In the genomic region with DNA sequence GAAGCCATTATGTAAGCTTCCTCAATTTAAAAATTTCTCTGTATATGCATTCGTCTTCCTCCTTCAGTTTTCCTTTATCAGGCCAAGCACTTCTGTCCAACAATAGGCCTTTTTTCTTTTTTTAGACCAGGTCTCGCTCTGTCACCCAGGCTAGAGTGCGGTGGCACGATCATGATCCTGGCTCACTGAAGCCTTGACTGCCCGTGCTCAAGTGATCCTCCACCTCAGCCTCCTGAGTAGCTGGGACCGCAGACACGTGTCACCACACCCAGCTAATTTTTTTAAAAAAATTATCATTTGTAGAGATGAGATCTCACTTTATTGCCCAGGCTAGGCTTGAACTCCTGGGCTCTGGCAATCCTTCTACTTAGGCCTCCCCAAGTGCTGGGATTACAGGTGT, we compare ENCODE assay signal across 13 cellular contexts. TPM values are rescaled to one million over a fixed set of nuclear protein-coding genes. Genes with fewer than 3 reads are reported as not detected.
DNase-seq lines count a peak whose midpoint lies in the region; ATAC-seq, FAIRE-seq and TF ChIP-seq lines count a peak whose summit lies in the region.
"Had no signal": no experiment of that assay in that cellular context is flagged by ENCODE, and none has a peak within 500 bp of the region (broad histone marks: within the 10 kb centered on the region; RNA-seq: fewer than 3 reads in every experiment).

No MANE protein-coding gene starts in this region.

- peak overlapping the region in 2 of 3 donors; percentile 27 to 38 for H3K27ac Mint-ChIP-seq in CD4-positive, CD25-positive, alpha-beta regulatory T cell

- TF ChIP-seq EP300 in GM12878 (IDR thresholded peaks at IDR 0.05; ENCODE audit: borderline replicate concordance in 1 of 2, control insufficient read depth in 1 of 2, low read depth in 2 of 2, low read length in 2 of 2) = no peak

- peaks cover 7% of the 10 kb centered on the region for H3K4me1 ChIP-seq in CD4-positive, CD25-positive, alpha-beta regulatory T cell (ENCODE audit: control insufficient read depth, insufficient read depth, low read length, poor library complexity, severe bottlenecking)
- H3K4me1 ChIP-seq in GM12878 (ENCODE audit: control insufficient read depth, insufficient read depth, low read length) = peaks cover 21% of the 10 kb centered on the region; the same call in 1 of the 2 replicates

- WGBS in GM12878 (ENCODE audit: insufficient coverage, insufficient replicate concordance, low lambda C conversion rate, missing lambda C conversion rate) = 28% methylated on average over 7 of the region's 7 CpGs

- FAIRE-seq in GM12878 (lab: Jason Lieb, UNC) = no peak

- peak overlapping the region; percentile 32 for H3K9ac ChIP-seq in GM12878 (ENCODE audit: control insufficient read depth, insufficient read depth, low read length)

- TF ChIP-seq POLR2A in GM12878 (IDR thresholded peaks at IDR 0.05; ENCODE audit: low read depth, low read length) = no peak

- no peaks in the 10 kb centered on the region for H3K27me3 ChIP-seq in CD4-positive, CD25-positive, alpha-beta regulatory T cell (ENCODE audit: control insufficient read depth, insufficient read depth, low read length)
- no peaks in the 10 kb centered on the region for H3K27me3 ChIP-seq in GM12878 (replicated peaks in 1 of 2; ENCODE audit: control insufficient read depth in 2 of 2, insufficient read depth in 2 of 2, low read length in 1 of 2)

- intact Hi-C loops in GM12878 (cut with micrococcal nuclease; ENCODE audit: unreplicated experiment) = no loop called here

- no peak for ATAC-seq in CD4-positive, CD25-positive, alpha-beta regulatory T cell (ENCODE audit: low read depth in 2 of 2)
- ATAC-seq in GM19395 (IDR thresholded peaks at IDR 0.05; ENCODE audit: unreplicated experiment) = peak; percentile 78
- peak; percentile 69 for ATAC-seq in HG03064 (IDR thresholded peaks at IDR 0.05; ENCODE audit: low read depth, unreplicated experiment)
- peak; percentile 89 for ATAC-seq in GM12878
- no peak for ATAC-seq in GM18517 (IDR thresholded peaks at IDR 0.05; ENCODE audit: unreplicated experiment)

- H2AFZ ChIP-seq in GM12878 (ENCODE audit: control insufficient read depth, low read depth, low read length) = no peak overlapping the region

- no peak overlapping the region for H3K4me3 ChIP-seq in CD4-positive, CD25-positive, alpha-beta regulatory T cell (ENCODE audit: low read depth, low read length)
- no peak overlapping the region; the same call in 1 of the 2 replicates for H3K4me3 ChIP-seq in GM12878

- no peak for TF ChIP-seq RAD21 in GM12878 (IDR thresholded peaks at IDR 0.05; ENCODE audit: insufficient read depth, low read depth, low read length)

- H3K36me3 Mint-ChIP-seq in CD4-positive, CD25-positive, alpha-beta regulatory T cell = peaks cover 3% of the 10 kb centered on the region

- H3K79me2 ChIP-seq in GM12878 (ENCODE audit: control insufficient read depth, insufficient read depth, low read length) = peaks cover 71% of the 10 kb centered on the region

- no TSS peak for BruUV-seq in GM12878 (replicated peaks; lab: Mats Ljungman, UMichigan)

- peak overlapping the region; percentile 78 for H3K4me2 ChIP-seq in GM12878 (ENCODE audit: control insufficient read depth, insufficient read depth)

- RAD21 ChIA-PET in GM12878 (lab: Charles Lee; ENCODE audit: unreplicated experiment) = interaction anchor here (0.8 to 7.0 kb wide), 16 partner anchors 9 to 182 kb away, joined by 3 to 98 read pairs (median 8); a partner anchor contains a TSS

- H3K4me3 Mint-ChIP-seq in CD4-positive, CD25-positive, alpha-beta regulatory T cell = peak overlapping the region in 1 of 4 donors; percentile 5

- H3K4me1 Mint-ChIP-seq in CD4-positive, CD25-positive, alpha-beta regulatory T cell = peaks cover 40 to 60% (median 53%) of the 10 kb centered on the region in 4 donors

- in situ Hi-C loops in GM12878 (cut with MboI) = no loop called here

- no peak for TF ChIP-seq CTCF in GM12878 (IDR thresholded peaks at IDR 0.05 in 2 of 3, conservative IDR thresholded peaks at IDR 0.05 in 1 of 3; ENCODE audit: control insufficient read depth in 2 of 3, extremely low read depth in 1 of 3, insufficient read depth in 1 of 3, low read depth in 3 of 3, low read length in 3 of 3)
- TF ChIP-seq CTCF in GM20000 (IDR thresholded peaks at IDR 0.05; ENCODE audit: extremely low read depth, missing control alignments) = no peak

- no peak for DNase-seq in CD4-positive, CD25-positive, alpha-beta regulatory T cell
- DNase-seq in GM12878 (ENCODE audit: low read depth, low spot score) = no peak
- no peak for DNase-seq in GM20000 (ENCODE audit: low spot score)
- DNase-seq in HK-2 (ENCODE audit: unreplicated experiment) = no peak
- DNase-seq in RKO (ENCODE audit: low spot score) = no peak
- DNase-seq: cerebellar nuclear complex, HCEC 1CT, left colon, NCI-H748 treated with DMSO at 0.1 percent for 48 hours, posterior cingulate gyrus had no signal

- H3K36me3 ChIP-seq in CD4-positive, CD25-positive, alpha-beta regulatory T cell (ENCODE audit: control insufficient read depth, insufficient read depth, low read length) = no peaks in the 10 kb centered on the region
- H3K36me3 ChIP-seq in GM12878 (ENCODE audit: control insufficient read depth in 2 of 2, insufficient read depth in 2 of 2, low read length in 1 of 2) = no peaks in the 10 kb centered on the region

- POLR2A ChIA-PET in GM12878 (lab: Charles Lee) = interaction anchor here (0.6 to 6.5 kb wide), 9 partner anchors 10 to 162 kb away, joined by 3 to 68 read pairs (median 6); no protein-coding TSS in a partner anchor

- CTCF ChIA-PET in GM12878 (lab: Yijun Ruan, JAX) = interaction anchor here (0.6 to 6.0 kb wide), 18 partner anchors 10 to 194 kb away, joined by 3 to 98 read pairs (median 5); a partner anchor contains a TSS

- H3K27me3 Mint-ChIP-seq in CD4-positive, CD25-positive, alpha-beta regulatory T cell = no peaks in the 10 kb centered on the region

- H3K9me3 ChIP-seq in CD4-positive, CD25-positive, alpha-beta regulatory T cell (ENCODE audit: control insufficient read depth in 2 of 2, low read length in 2 of 2) = no peaks in the 10 kb centered on the region
- no peaks in the 10 kb centered on the region for H3K9me3 ChIP-seq in GM12878 (replicated peaks; ENCODE audit: control insufficient read depth, insufficient read depth, low read length)

- H3K27ac ChIP-seq in CD4-positive, CD25-positive, alpha-beta regulatory T cell (ENCODE audit: insufficient read depth, low read length, poor library complexity, severe bottlenecking) = no peak overlapping the region
- H3K27ac ChIP-seq in GM12878 (ENCODE audit: control insufficient read depth, insufficient read depth) = peak overlapping the region; percentile 21

- SMC1A ChIA-PET in GM12878 (lab: Charles Lee; ENCODE audit: uncharacterized antibody, unreplicated experiment) = interaction anchor here (0.6 to 6.1 kb wide), 19 partner anchors 10 to 180 kb away, joined by 3 to 125 read pairs (median 7); a partner anchor contains a TSS

- no peaks in the 10 kb centered on the region for H4K20me1 ChIP-seq in GM12878 (ENCODE audit: control insufficient read depth, insufficient read depth)

- H3K9me3 Mint-ChIP-seq in CD4-positive, CD25-positive, alpha-beta regulatory T cell = no peaks in the 10 kb centered on the region

TF ChIP-seq in GM12878, 131 proteins besides CTCF, POLR2A, EP300 and RAD21 (continues in another document):
- no peak for TF ChIP-seq MTA3 (IDR thresholded peaks at IDR 0.05; ENCODE audit: borderline replicate concordance, low read length)
- peak; percentile 78 for TF ChIP-seq RUNX3 (IDR thresholded peaks at IDR 0.05; ENCODE audit: low read length)
- TF ChIP-seq EED (IDR thresholded peaks at IDR 0.05; ENCODE audit: low read depth) = peak; percentile 45; the same call in 1 of the 2 replicates
- peak; percentile 54; the same call in 1 of the 2 replicates for TF ChIP-seq MEF2A (IDR thresholded peaks at IDR 0.05; ENCODE audit: insufficient read depth, low read depth, low read length)

RNA-seq across cellular contexts. Expression of a gene that starts 25.8 kb away (rescaled TPM):
- total RNA-seq in CD4-positive, CD25-positive, alpha-beta regulatory T cell = 97.8 TPM
- polyA plus RNA-seq in CD4-positive, CD25-positive, alpha-beta regulatory T cell = 10 to 100 TPM; 60.2 to 74.8 (median 69.7) TPM
- total RNA-seq in GM12878 (2013; cell fraction: nucleolus; rRNA removed) = 292 and 310 TPM in 2 replicates
- 43.7 and 56.1 TPM in 2 replicates for total RNA-seq in GM12878 (2014; rRNA removed)
- 92.8 and 93.7 TPM in 2 replicates for total RNA-seq in GM12878 (2014; rRNA removed; fragmentation: Illumina TruSeq; extraction: Trizol)
- 50.7 and 52.0 TPM in 2 replicates for total RNA-seq in GM12878 (2021)
- polyA plus RNA-seq in GM12878 (2011; ENCODE audit: low read depth) = 29.8 TPM
- 129 and 131 TPM in 2 replicates for polyA plus RNA-seq in GM12878 (2011; rRNA removed)
- 71.4 and 104 TPM in 2 replicates for polyA plus RNA-seq in GM12878 (2011; cell fraction: cytosol; rRNA removed)
- polyA plus RNA-seq in GM12878 (2011; cell fraction: nucleus; rRNA removed) = 62.7 and 82.1 TPM in 2 replicates
- polyA plus RNA-seq in GM12878 (2012) = 35.8 and 44.5 TPM in 2 replicates
- 98.9 and 117 TPM in 2 replicates for polyA plus RNA-seq in GM12878 (2014; fragmentation: Illumina TruSeq; extraction: Trizol)
- 10 to 100 TPM; 41.3 to 42.5 TPM for polyA plus RNA-seq in GM12878 (2014; fragmentation: Nextera tagmentation; extraction: Ambion mirVana)
- polyA plus RNA-seq in GM12878 (2014; rRNA removed) = 37.7 and 47.3 TPM in 2 replicates
- 10 to 100 TPM; 63.6 to 69.5 TPM for polyA plus RNA-seq in GM12878 (2016; fragmentation: Nextera tagmentation; extraction: Ambion mirVana)
- 214 and 256 TPM in 2 replicates for polyA minus RNA-seq in GM12878 (2011; rRNA and poly(A)+ RNA removed)
- 46.5 and 53.7 TPM in 2 replicates for polyA minus RNA-seq in GM12878 (2011; cell fraction: cytosol; rRNA and poly(A)+ RNA removed)
- 57.2 and 77.2 TPM in 2 replicates for polyA minus RNA-seq in GM12878 (2011; cell fraction: nucleus; rRNA and poly(A)+ RNA removed)

RNA-seq across cellular contexts. Expression of a gene that starts 29.5 kb away (rescaled TPM):
- total RNA-seq in CD4-positive, CD25-positive, alpha-beta regulatory T cell = 29.9 TPM
- polyA plus RNA-seq in CD4-positive, CD25-positive, alpha-beta regulatory T cell = 10 to 100 TPM; 13.0 to 14.5 (median 13.6) TPM
- total RNA-seq in GM12878 (2013; cell fraction: nucleolus; rRNA removed) = 56.9 and 67.2 TPM in 2 replicates
- total RNA-seq in GM12878 (2014; rRNA removed) (25.9 and 26.4 TPM in 2 replicates), GM12878 (2014; rRNA removed; fragmentation: Illumina TruSeq; extraction: Trizol) (21.3 and 22.0 TPM in 2 replicates), GM12878 (2021) (21.1 and 21.3 TPM in 2 replicates)
- 14.3 TPM for polyA plus RNA-seq in GM12878 (2011; ENCODE audit: low read depth)
- polyA plus RNA-seq in GM12878 (2011; rRNA removed) (42.8 and 52.1 TPM in 2 replicates), GM12878 (2014; fragmentation: Illumina TruSeq; extraction: Trizol) (22.5 and 25.0 TPM in 2 replicates), GM12878 (2014; fragmentation: Nextera tagmentation; extraction: Ambion mirVana) (1 to 10 TPM; 5.2 to 9.5 TPM), GM12878 (2014; rRNA removed) (20.0 and 22.9 TPM in 2 replicates), GM12878 (2016; fragmentation: Nextera tagmentation; extraction: Ambion mirVana) (10 to 100 TPM; 21.2 to 21.4 TPM)
- 19.6 and 25.2 TPM in 2 replicates for polyA plus RNA-seq in GM12878 (2011; cell fraction: cytosol; rRNA removed)
- 40.3 and 42.7 TPM in 2 replicates for polyA plus RNA-seq in GM12878 (2011; cell fraction: nucleus; rRNA removed)
- 16.0 and 16.4 TPM in 2 replicates for polyA plus RNA-seq in GM12878 (2012)
- 30.0 and 30.9 TPM in 2 replicates for polyA minus RNA-seq in GM12878 (2011; rRNA and poly(A)+ RNA removed)
- 10.4 and 16.2 TPM in 2 replicates for polyA minus RNA-seq in GM12878 (2011; cell fraction: cytosol; rRNA and poly(A)+ RNA removed)
- 15.7 and 29.7 TPM in 2 replicates for polyA minus RNA-seq in GM12878 (2011; cell fraction: nucleus; rRNA and poly(A)+ RNA removed)

Comparison
In these comparisons a context has a peak if more than half of its experiments do, and no peak if none do; other contexts are left out.
1. ATAC-seq: peak in GM19395 (single experiment), HG03064 (single experiment) and GM12878 (single experiment); none in CD4-positive, CD25-positive, alpha-beta regulatory T cell (0 of 2) and GM18517 (single experiment).